In genomic region chr6:13941902-13942301, GRCh38 we compare ENCODE assay signal across 1 cellular context.
TF ChIP-seq lines count a peak whose summit lies in the region.

No MANE protein-coding gene starts in this region.

TF ChIP-seq in K562, 482 proteins besides CTCF, POLR2A, EP300 and RAD21 (continued from another document):
- no peak for TF ChIP-seq ZNF165 (CRISPR knock-in tag; IDR thresholded peaks at IDR 0.05; ENCODE audit: borderline replicate concordance)
- no peak for TF ChIP-seq ZNF263 (CRISPR knock-in tag; IDR thresholded peaks at IDR 0.05; ENCODE audit: borderline replicate concordance)
- no peak for TF ChIP-seq CREB1 (IDR thresholded peaks at IDR 0.05)
- no peak for TF ChIP-seq CREB1 (CRISPR knock-in tag; IDR thresholded peaks at IDR 0.05)
- no peak for TF ChIP-seq TGIF2 (CRISPR knock-in tag; IDR thresholded peaks at IDR 0.05)
- 0 out of 4 replicates have a peak, but pooled peaks of 1 of the 2 experiments have one; percentile 55 for TF ChIP-seq MLLT1 (IDR thresholded peaks at IDR 0.05)
- no peak for TF ChIP-seq RREB1 (CRISPR knock-in tag; IDR thresholded peaks at IDR 0.05)
- no peak for TF ChIP-seq ZNF347 (CRISPR knock-in tag; IDR thresholded peaks at IDR 0.05; ENCODE audit: low read depth)
- TF ChIP-seq MIER1 (IDR thresholded peaks at IDR 0.05; ENCODE audit: low read depth): 0 out of 2 replicates have a peak, but pooled peaks have one; percentile 65
- no peak for TF ChIP-seq CBFA2T3 (IDR thresholded peaks at IDR 0.05)
- TF ChIP-seq SNIP1 (IDR thresholded peaks at IDR 0.05; ENCODE audit: low read depth): no peak
- no peak for TF ChIP-seq TAF15 (IDR thresholded peaks at IDR 0.05; ENCODE audit: low read depth, low read length)
- no peak for TF ChIP-seq ZNF436 (CRISPR knock-in tag; IDR thresholded peaks at IDR 0.05)
- no peak for TF ChIP-seq GATA2 (CRISPR knock-in tag; IDR thresholded peaks at IDR 0.05)
- TF ChIP-seq ZNF280A (IDR thresholded peaks at IDR 0.05; ENCODE audit: low read depth, partially characterized antibody): peak; percentile 96
- TF ChIP-seq TFAM (CRISPR knock-in tag; conservative IDR thresholded peaks at IDR 0.05): no peak
- no peak for TF ChIP-seq NR3C1 (CRISPR knock-in tag; IDR thresholded peaks at IDR 0.05)
- TF ChIP-seq ZNF639 (CRISPR knock-in tag; conservative IDR thresholded peaks at IDR 0.05 in 1 of 2, IDR thresholded peaks at IDR 0.05 in 1 of 2): no peak
- TF ChIP-seq STAT5A (IDR thresholded peaks at IDR 0.05; ENCODE audit: borderline replicate concordance, low read length): no peak
- TF ChIP-seq TBL1XR1 (IDR thresholded peaks at IDR 0.05; ENCODE audit: low read length in 2 of 2): no peak
TF ChIP-seq in K562: peak in this region for 25.
